ENCODE assay signal across 8 cellular contexts in genomic region chr9:110183208-110184145, GRCh38. TPM values are rescaled to one million over a fixed set of nuclear protein-coding genes. Genes with fewer than 3 reads are reported as not detected.
DNase-seq lines count a peak whose midpoint lies in the region; ATAC-seq, FAIRE-seq and TF ChIP-seq lines count a peak whose summit lies in the region.

No MANE protein-coding gene starts in this region.

- RAD21 ChIA-PET in GM12878 (lab: Charles Lee; ENCODE audit: unreplicated experiment) = interaction anchor here (0.5 to 4.0 kb wide), 20 partner anchors 17 to 1438 kb away, joined by 3 to 24 read pairs (median 3); no protein-coding TSS in a partner anchor

- H3K4me3 ChIP-seq in GM12864 (ENCODE audit: low read depth, low read length) (no peak overlapping the region), HEK293 (ENCODE audit: low read depth, low read length) (no peak overlapping the region), SU-DHL-6 (ENCODE audit: insufficient read depth, low read length, poor library complexity, severe bottlenecking) (no peak overlapping the region), GM12878 (no peak overlapping the region)

- H4K20me1 ChIP-seq in SU-DHL-6 (ENCODE audit: low read depth, low read length) = no peaks in the 10 kb centered on the region
- H4K20me1 ChIP-seq in GM12878 (ENCODE audit: control insufficient read depth, insufficient read depth) = no peaks in the 10 kb centered on the region

- SMC1A ChIA-PET in GM12878 (lab: Charles Lee; ENCODE audit: uncharacterized antibody, unreplicated experiment) = interaction anchor here (0.6 to 4.2 kb wide), 23 partner anchors 9 to 1438 kb away, joined by 3 to 53 read pairs (median 3); no protein-coding TSS in a partner anchor

- no peaks in the 10 kb centered on the region for H3K4me1 ChIP-seq in HEK293 (ENCODE audit: control insufficient read depth, insufficient read depth, low read length)
- no peaks in the 10 kb centered on the region for H3K4me1 ChIP-seq in GM12878 (ENCODE audit: control insufficient read depth, insufficient read depth, low read length)

- H3K9ac ChIP-seq in SU-DHL-6 (ENCODE audit: low read length) = no peak overlapping the region
- no peak overlapping the region for H3K9ac ChIP-seq in GM12878 (ENCODE audit: control insufficient read depth, insufficient read depth, low read length)

- POLR2A ChIA-PET in HEK293 (lab: Yijun Ruan, JAX) = interaction anchor here (1.7 kb wide), 1 partner anchor 73 kb away, joined by 8 read pairs; the partner anchor contains the start of gene TXN
- POLR2A ChIA-PET in GM12878 (lab: Charles Lee) = no interaction called here

- WGBS in GM12878 (ENCODE audit: insufficient coverage, insufficient replicate concordance, low lambda C conversion rate, missing lambda C conversion rate) = 59% methylated on average over 7 of the region's 7 CpGs

- peak; percentile 76 for TF ChIP-seq CTCF in GM12864 (IDR thresholded peaks at IDR 0.05; ENCODE audit: low read depth, low read length, missing control alignments)
- no peak for TF ChIP-seq CTCF in HEK293 (tag by site-specific recombination; IDR thresholded peaks at IDR 0.05)
- TF ChIP-seq CTCF in SU-DHL-6 (IDR thresholded peaks at IDR 0.05; ENCODE audit: insufficient read depth, low read length, poor library complexity, severe bottlenecking) = peak; percentile 80
- peak; percentile 75 to 79 (median 76); a peak in 5 of 6 replicates for TF ChIP-seq CTCF in GM12878 (IDR thresholded peaks at IDR 0.05 in 2 of 3, conservative IDR thresholded peaks at IDR 0.05 in 1 of 3; ENCODE audit: control insufficient read depth in 2 of 3, extremely low read depth in 1 of 3, insufficient read depth in 1 of 3, low read depth in 3 of 3, low read length in 3 of 3)

- TF ChIP-seq EP300 in GM12878 (IDR thresholded peaks at IDR 0.05; ENCODE audit: borderline replicate concordance in 1 of 2, control insufficient read depth in 1 of 2, low read depth in 2 of 2, low read length in 2 of 2) = no peak

- peak; percentile 91 for ATAC-seq in GM12878

- DNase-seq in GM12864 (ENCODE audit: low read depth) (peak; percentile 53), NCI-H1092 (lab: John Stamatoyannopoulos, UW) (peak; percentile 66), GM12878 (ENCODE audit: low read depth, low spot score) (peak; percentile 25), iPS-NIHi11 (ENCODE audit: low spot score) (peak; percentile 76), NK-92 (lab: John Stamatoyannopoulos, UW; ENCODE audit: unreplicated experiment) (no peak)
- DNase-seq in stimulated activated CD4-positive, alpha-beta T cell treated with anti-CD3 and anti-CD28 coated beads, Interleukin-12 subunit alpha, Interleukin-12 subunit beta, amount 100 ng/mL, for 48 hours (ENCODE audit: low read depth in 2 of 3, low spot score in 1 of 3) = peak; percentile 11 to 63 (median 32)

- H3K9me3 ChIP-seq in HEK293 (ENCODE audit: control insufficient read depth, insufficient read depth, low read depth, low read length) = no peaks in the 10 kb centered on the region
- H3K9me3 ChIP-seq in SU-DHL-6 (ENCODE audit: insufficient read depth, low read length) = peaks cover 9% of the 10 kb centered on the region; the same call in 1 of the 2 replicates
- no peaks in the 10 kb centered on the region; the same call in 2 of the 3 replicates for H3K9me3 ChIP-seq in GM12878 (replicated peaks; ENCODE audit: control insufficient read depth, insufficient read depth, low read length)

- TF ChIP-seq POLR2A in GM12878 (IDR thresholded peaks at IDR 0.05; ENCODE audit: low read depth, low read length) = no peak

- intact Hi-C loops in GM12878 (cut with micrococcal nuclease; ENCODE audit: unreplicated experiment) = loop anchor here (1.0 to 10.0 kb wide), 4 partner anchors 33 to 1111 kb away; no protein-coding TSS in a partner anchor

- in situ Hi-C loops in GM12878 (cut with MboI) = loop anchor here (5.0 to 25.0 kb wide), 2 partner anchors 439 to 1129 kb away; no protein-coding TSS in a partner anchor

- H3F3A ChIP-seq in SU-DHL-6 (ENCODE audit: insufficient read depth) = no peaks in the 10 kb centered on the region

- H3K36me3 ChIP-seq in HEK293 (ENCODE audit: control insufficient read depth in 2 of 2, insufficient read depth in 1 of 2, low read length in 2 of 2) (no peaks in the 10 kb centered on the region), SU-DHL-6 (ENCODE audit: low read length) (no peaks in the 10 kb centered on the region), GM12878 (ENCODE audit: control insufficient read depth in 2 of 2, insufficient read depth in 2 of 2, low read length in 1 of 2) (no peaks in the 10 kb centered on the region)

- no TSS peak for BruUV-seq in GM12878 (replicated peaks; lab: Mats Ljungman, UMichigan)

- TF ChIP-seq RAD21 in GM12878 (IDR thresholded peaks at IDR 0.05; ENCODE audit: insufficient read depth, low read depth, low read length) = peak; percentile 91

- H3K27ac ChIP-seq in HEK293 (ENCODE audit: extremely low read depth, low read depth, low read length) = no peak overlapping the region
- H3K27ac ChIP-seq in SU-DHL-6 (ENCODE audit: low read depth, low read length) = no peak overlapping the region
- no peak overlapping the region for H3K27ac ChIP-seq in GM12878 (ENCODE audit: control insufficient read depth, insufficient read depth)

- H3K4me2 ChIP-seq in SU-DHL-6 (ENCODE audit: low read depth, low read length, poor library complexity, severe bottlenecking) (no peak overlapping the region), GM12878 (ENCODE audit: control insufficient read depth, insufficient read depth) (no peak overlapping the region)

- peak; percentile 94 for FAIRE-seq in GM12878 (lab: Jason Lieb, UNC)

- H3K79me2 ChIP-seq in SU-DHL-6 (ENCODE audit: insufficient read depth, low read length) (no peaks in the 10 kb centered on the region), GM12878 (ENCODE audit: control insufficient read depth, insufficient read depth, low read length) (no peaks in the 10 kb centered on the region)

- H2AFZ ChIP-seq in SU-DHL-6 (ENCODE audit: low read depth, low read length, severe bottlenecking) (no peak overlapping the region), GM12878 (ENCODE audit: control insufficient read depth, low read depth, low read length) (no peak overlapping the region)

- H3K27me3 ChIP-seq in SU-DHL-6 (ENCODE audit: low read length) = no peaks in the 10 kb centered on the region
- H3K27me3 ChIP-seq in GM12878 (replicated peaks in 1 of 2; ENCODE audit: control insufficient read depth in 2 of 2, insufficient read depth in 2 of 2, low read length in 1 of 2) = no peaks in the 10 kb centered on the region

- H3K9me2 ChIP-seq in SU-DHL-6 (replicated peaks; ENCODE audit: insufficient read depth, low read length) = no peaks in the 10 kb centered on the region

- CTCF ChIA-PET in HEK293 (lab: Yijun Ruan, JAX) = interaction anchor here (0.5 to 6.5 kb wide), 34 partner anchors 10 to 1197 kb away, joined by 3 to 112 read pairs (median 4); no protein-coding TSS in a partner anchor
- CTCF ChIA-PET in GM12878 (lab: Yijun Ruan, JAX) = interaction anchor here (0.6 to 5.4 kb wide), 40 partner anchors 9 to 886 kb away, joined by 3 to 65 read pairs (median 4); partner anchors contain the start of genes C9orf152 and TXN

TF ChIP-seq in HEK293, 187 proteins besides CTCF, POLR2A, EP300 and RAD21 (continues in another document):
- TF ChIP-seq ZNF830 (tag by site-specific recombination; IDR thresholded peaks at IDR 0.05; ENCODE audit: low read depth) (no peak), ZNF560 (tag by site-specific recombination; IDR thresholded peaks at IDR 0.05; ENCODE audit: borderline replicate concordance) (no peak), PRDM1 (tag by site-specific recombination; IDR thresholded peaks at IDR 0.05) (0 out of 2 replicates have a peak, but pooled peaks have one; percentile 36)

TF ChIP-seq in GM12878, 131 proteins besides CTCF, POLR2A, EP300 and RAD21 (continues in another document):
- no peak for TF ChIP-seq REST (IDR thresholded peaks at IDR 0.05; ENCODE audit: low read depth, low read length)
- TF ChIP-seq SMC3 (IDR thresholded peaks at IDR 0.05; ENCODE audit: borderline replicate concordance, low read length) = peak; percentile 79

RNA-seq across cellular contexts. Expression of gene C9orf152, which starts 24.5 kb away (rescaled TPM):
- not detected in 2 replicates for total RNA-seq in GM12878 (2013; cell fraction: nucleolus; rRNA removed)
- total RNA-seq in GM12878 (2014; rRNA removed) = not detected in 2 replicates
- total RNA-seq in GM12878 (2014; rRNA removed; fragmentation: Illumina TruSeq; extraction: Trizol) = not detected in 2 replicates
- not detected in 2 replicates for total RNA-seq in GM12878 (2021)
- polyA plus RNA-seq in GM12878 (2011; ENCODE audit: low read depth) = not detected
- 0.04 TPM in 1 of 2 replicates, not detected in the other for polyA plus RNA-seq in GM12878 (2011; rRNA removed)
- not detected in 2 replicates for polyA plus RNA-seq in GM12878 (2011; cell fraction: cytosol; rRNA removed)
- polyA plus RNA-seq in GM12878 (2011; cell fraction: nucleus; rRNA removed) = not detected in 2 replicates
- polyA plus RNA-seq in GM12878 (2012) = 0.04 and 0.16 TPM in 2 replicates
- not detected in 2 replicates for polyA plus RNA-seq in GM12878 (2014; fragmentation: Illumina TruSeq; extraction: Trizol)
- polyA plus RNA-seq in GM12878 (2014; fragmentation: Nextera tagmentation; extraction: Ambion mirVana) = not detected
- polyA plus RNA-seq in GM12878 (2014; rRNA removed) = not detected in 2 replicates
- polyA plus RNA-seq in GM12878 (2016; fragmentation: Nextera tagmentation; extraction: Ambion mirVana) = not detected
- not detected in 2 replicates for polyA minus RNA-seq in GM12878 (2011; rRNA and poly(A)+ RNA removed)
- not detected in 2 replicates for polyA minus RNA-seq in GM12878 (2011; cell fraction: cytosol; rRNA and poly(A)+ RNA removed)
- polyA minus RNA-seq in GM12878 (2011; cell fraction: nucleus; rRNA and poly(A)+ RNA removed) = 0.12 TPM in 1 of 2 replicates, not detected in the other
